Comparison of ENCODE assay signal across 8 cellular contexts in genomic region chr21:42652527-42653491, GRCh38. TPM values are rescaled to one million over a fixed set of nuclear protein-coding genes. Genes with fewer than 3 reads are reported as not detected.
A peak's percentile ranks its signal among the peaks of the same experiment; 100 is the strongest.
DNase-seq lines count a peak whose midpoint lies in the region; FAIRE-seq and TF ChIP-seq lines count a peak whose summit lies in the region.

No MANE protein-coding gene starts in this region.

- TF ChIP-seq CTCF in DOHH2 (IDR thresholded peaks at IDR 0.05; ENCODE audit: low read depth, low read length, poor library complexity, severe bottlenecking) (no peak), cardiac fibroblast (IDR thresholded peaks at IDR 0.05; ENCODE audit: low read depth, low read length) (peak; percentile 38), kidney (IDR thresholded peaks at IDR 0.05; ENCODE audit: borderline replicate concordance, extremely low read depth, insufficient read depth) (peak; percentile 71)

- H3K36me3 ChIP-seq in DOHH2 (ENCODE audit: control insufficient read depth, low read length) (peaks cover 10% of the 10 kb centered on the region), kidney (ENCODE audit: control insufficient read depth in 1 of 2, insufficient read depth in 2 of 2, low read length in 2 of 2) (no peaks in the 10 kb centered on the region), small intestine (ENCODE audit: control insufficient read depth in 2 of 2, insufficient read depth in 2 of 2, low read length in 2 of 2) (no peaks in the 10 kb centered on the region)

- 24 to 38% (median 24%) methylated on average over 35 to 44 of the region's 44 CpGs for WGBS in small intestine, 3 donors

- H3K4me3 ChIP-seq in DOHH2 (ENCODE audit: low read length) (peak overlapping the region; percentile 57), cardiac fibroblast (replicated peaks in 1 of 2; ENCODE audit: low read depth in 2 of 2, low read length in 2 of 2) (peak overlapping the region in 1 of 2 donors; percentile 11), kidney (ENCODE audit: low read length in 2 of 2) (peak overlapping the region; percentile 45 to 63), small intestine (ENCODE audit: low read depth in 1 of 2, low read length in 2 of 2) (no peak overlapping the region)

- peaks cover 7% of the 10 kb centered on the region; the same call in 1 of the 2 replicates for H3F3A ChIP-seq in DOHH2 (ENCODE audit: control insufficient read depth, insufficient read depth)

- peaks cover 32% of the 10 kb centered on the region for H3K79me2 ChIP-seq in DOHH2 (ENCODE audit: control insufficient read depth, low read length)

- intact Hi-C loops in kidney (cut with DNase I), result loop anchor here (10.0 kb wide), 1 partner anchor 62 kb away; no protein-coding TSS in a partner anchor

- H3K27me3 ChIP-seq in DOHH2 (ENCODE audit: control insufficient read depth, low read length), result peaks cover 11% of the 10 kb centered on the region
- peaks cover 0 to 4% of the 10 kb centered on the region in 2 donors for H3K27me3 ChIP-seq in small intestine (ENCODE audit: control insufficient read depth in 2 of 2, insufficient read depth in 2 of 2, low read length in 2 of 2)

- H3K4me2 ChIP-seq in DOHH2 (ENCODE audit: low read length), result peak overlapping the region; percentile 57

- H3K9me3 ChIP-seq in DOHH2 (ENCODE audit: control insufficient read depth, insufficient read depth, low read length) (no peaks in the 10 kb centered on the region), kidney (ENCODE audit: control insufficient read depth in 1 of 2, low read length in 2 of 2) (no peaks in the 10 kb centered on the region), small intestine (ENCODE audit: control insufficient read depth, low read depth) (no peaks in the 10 kb centered on the region)

- H3K27ac ChIP-seq in DOHH2 (ENCODE audit: low read depth, low read length) (no peak overlapping the region), kidney (ENCODE audit: low read depth in 2 of 2, low read length in 2 of 2) (peak overlapping the region; percentile 83 to 85), small intestine (ENCODE audit: low read depth in 1 of 2, low read length in 1 of 2) (peak overlapping the region in 1 of 2 donors; percentile 19)

- DNase-seq in NCI-H2227 (lab: John Stamatoyannopoulos, UW; ENCODE audit: unreplicated experiment) (peak; percentile 66), cardiac fibroblast (ENCODE audit: low read depth in 2 of 2) (peak; percentile 37 to 61), kidney (peak; percentile 95), small intestine (peak; percentile 39), NOMO-1 (lab: John Stamatoyannopoulos, UW; ENCODE audit: unreplicated experiment in 2 of 2) (no peak)
- no peak for DNase-seq in stimulated activated CD4-positive, alpha-beta T cell treated with anti-CD3 and anti-CD28 coated beads, Interleukin-4, amount 100 ng/mL, for 1 hour
- DNase-seq in activated CD4-positive, alpha-beta T cell treated with anti-CD3 and anti-CD28 coated beads for 4 hours, result no peak

- H3K4me1 ChIP-seq in DOHH2 (ENCODE audit: control insufficient read depth, low read length) (peaks cover 50% of the 10 kb centered on the region), kidney (ENCODE audit: control insufficient read depth in 1 of 2, insufficient read depth in 1 of 2, low read depth in 1 of 2, low read length in 2 of 2) (peaks cover 16 to 34% of the 10 kb centered on the region in 2 donors), small intestine (ENCODE audit: control insufficient read depth in 2 of 2, insufficient read depth in 1 of 2, low read depth in 1 of 2, low read length in 1 of 2) (peaks cover 2 to 5% of the 10 kb centered on the region in 2 donors)

- no peak for FAIRE-seq in kidney (lab: Jason Lieb, UNC)
- FAIRE-seq in small intestine (lab: Jason Lieb, UNC), result no peak

- no peaks in the 10 kb centered on the region for H3K9me2 ChIP-seq in DOHH2 (replicated peaks; ENCODE audit: control insufficient read depth, low read length)

- peaks cover 24% of the 10 kb centered on the region; the same call in 1 of the 2 replicates for H4K20me1 ChIP-seq in DOHH2 (ENCODE audit: control insufficient read depth, insufficient read depth, low read depth, low read length)

- peak overlapping the region; percentile 32 to 59 for H3K9ac ChIP-seq in kidney (ENCODE audit: low read length in 2 of 2)

RNA-seq across cellular contexts. Expression of gene PDE9A, which starts 0.6 kb away (rescaled TPM):
- 39.0 TPM for total RNA-seq in kidney
- polyA plus RNA-seq in kidney (ENCODE audit: insufficient read depth, low read depth, low replicate concordance) (30.1 TPM), small intestine (10 to 100 TPM; 34.8 to 96.6 (median 64.3) TPM)

Comparison
In these comparisons a context has a peak if more than half of its experiments do, and no peak if none do; other contexts are left out.
1. H3K4me3 ChIP-seq: peak in DOHH2 (single experiment) and kidney (2 of 2); none in small intestine (0 of 2).
2. DNase-seq: peak in NCI-H2227 (single experiment), cardiac fibroblast (2 of 2), kidney (single experiment) and small intestine (single experiment); none in stimulated activated CD4-positive, alpha-beta T cell treated with anti-CD3 and anti-CD28 coated beads, Interleukin-4, amount 100 ng/mL, for 1 hour (single experiment), NOMO-1 (0 of 2) and activated CD4-positive, alpha-beta T cell treated with anti-CD3 and anti-CD28 coated beads for 4 hours (0 of 2).